Comparison of ENCODE assay signal across 17 cellular contexts in the genomic region with DNA sequence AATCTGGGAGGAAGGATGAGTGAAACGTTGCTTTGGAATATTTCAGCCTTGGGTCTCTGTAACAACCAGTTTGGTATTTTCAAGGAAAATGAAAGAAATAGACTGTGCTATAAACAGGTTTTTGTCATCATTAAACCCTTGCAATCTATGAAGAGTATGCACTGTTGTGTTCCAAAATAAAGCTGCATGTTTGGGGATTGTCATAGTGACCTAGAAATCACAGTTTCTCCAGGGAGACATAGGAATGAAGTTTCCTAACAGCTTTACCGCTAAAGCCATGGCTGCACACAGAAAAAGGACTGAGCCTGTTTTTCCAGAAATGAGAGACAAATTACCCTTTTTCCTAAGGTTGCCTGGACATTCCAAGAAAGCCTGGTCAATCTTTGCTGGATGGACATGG.
A peak's percentile ranks its signal among the peaks of the same experiment; 100 is the strongest.
DNase-seq lines count a peak whose midpoint lies in the region; ATAC-seq and TF ChIP-seq lines count a peak whose summit lies in the region.
"Had no signal": no experiment of that assay in that cellular context is flagged by ENCODE, and none has a peak within 500 bp of the region (broad histone marks: within the 10 kb centered on the region; RNA-seq: fewer than 3 reads in every experiment).

No MANE protein-coding gene starts in this region.

- in situ Hi-C loops in mammary epithelial cell (cut with MboI; ENCODE audit: low sequenced_read_pairs in 2 of 2): no loop called here
- in situ Hi-C loops in gastrocnemius medialis (cut with MboI; ENCODE audit: low sequenced_read_pairs in 4 of 4): no loop called here

- WGBS in mammary epithelial cell (ENCODE audit: low coverage, missing lambda C conversion rate): 5% methylated on average over 2 of the region's 2 CpGs
- 36 to 62% (median 47%) methylated on average over 2 of the region's 2 CpGs for WGBS in heart left ventricle, 4 donors

- H3K27me3 ChIP-seq in breast epithelium (no peaks in the 10 kb centered on the region), mammary epithelial cell (ENCODE audit: insufficient read depth, low read length) (no peaks in the 10 kb centered on the region), heart left ventricle (no peaks in the 10 kb centered on the region), gastrocnemius medialis (no peaks in the 10 kb centered on the region)

- TF ChIP-seq POLR2A in breast epithelium (IDR thresholded peaks at IDR 0.05) (peak; percentile 14), heart left ventricle (IDR thresholded peaks at IDR 0.05) (no peak), gastrocnemius medialis (IDR thresholded peaks at IDR 0.05) (no peak)

- intact Hi-C loops in breast epithelium (cut with DNase I; ENCODE audit: low total_unique reads) (no loop called here), mammary epithelial cell (cut with micrococcal nuclease) (no loop called here), heart left ventricle (cut with DNase I) (no loop called here), gastrocnemius medialis (cut with DNase I; ENCODE audit: low total_unique reads) (no loop called here)

- H3K27ac ChIP-seq in breast epithelium: peak overlapping the region; percentile 89 to 90
- no peak overlapping the region for H3K27ac ChIP-seq in mammary epithelial cell (ENCODE audit: insufficient read depth, low read depth, low read length)
- H3K27ac ChIP-seq in heart left ventricle: peak overlapping the region in 3 of 12 donors; percentile 11 to 54 (median 15)
- H3K27ac ChIP-seq in gastrocnemius medialis: peak overlapping the region in 1 of 4 donors; percentile 49
- H3K27ac ChIP-seq: 22Rv1, C4-2B had no signal

- peak overlapping the region in 2 of 3 donors; percentile 38 to 50 for H3K4me3 ChIP-seq in breast epithelium
- H3K4me3 ChIP-seq in mammary epithelial cell (replicated peaks in 1 of 3; ENCODE audit: insufficient read depth in 1 of 3, low read depth in 2 of 3, low read length in 3 of 3): no peak overlapping the region
- peak overlapping the region in 3 of 12 donors; percentile 15 to 44 (median 39) for H3K4me3 ChIP-seq in heart left ventricle
- H3K4me3 ChIP-seq in gastrocnemius medialis: no peak overlapping the region
- H3K4me3 ChIP-seq: prostate gland had no signal

- no peak overlapping the region for H3K9ac ChIP-seq in mammary epithelial cell (ENCODE audit: insufficient read depth, low read length)

- dilution Hi-C loops in mammary epithelial cell (cut with HindIII; ENCODE audit: low sequenced_read_pairs): no loop called here

- no peak for DNase-seq in breast epithelium (ENCODE audit: low spot score in 2 of 2)
- no peak for DNase-seq in mammary epithelial cell
- DNase-seq in heart left ventricle: no peak
- DNase-seq in gastrocnemius medialis: no peak
- DNase-seq in GM10248 (ENCODE audit: extremely low spot score): no peak
- DNase-seq in cerebellar cortex (ENCODE audit: low spot score): no peak
- DNase-seq: activated CD4-positive, alpha-beta T cell treated with anti-CD3 and anti-CD28 coated beads for 36 hours; activated gamma-delta T cell treated with Interleukin-2 at 50 U/mL for 16 hours; DMS153; naive thymus-derived CD4-positive, alpha-beta T cell; NCI-H2107; T1000 had no signal

- H3K4me1 ChIP-seq in breast epithelium (peaks cover 5 to 6% of the 10 kb centered on the region in 2 donors), mammary epithelial cell (ENCODE audit: insufficient read depth, low read length) (peaks cover 23% of the 10 kb centered on the region), heart left ventricle (peaks cover 0 to 31% (median 0%) of the 10 kb centered on the region in 12 donors), gastrocnemius medialis (no peaks in the 10 kb centered on the region)
- H3K4me1 ChIP-seq: prostate gland had no signal

- no peaks in the 10 kb centered on the region for H3K9me3 ChIP-seq in breast epithelium
- H3K9me3 ChIP-seq in mammary epithelial cell (replicated peaks; ENCODE audit: insufficient read depth, low read length): no peaks in the 10 kb centered on the region
- H3K9me3 ChIP-seq in heart left ventricle: no peaks in the 10 kb centered on the region
- H3K9me3 ChIP-seq in gastrocnemius medialis: no peaks in the 10 kb centered on the region
- H3K9me3 ChIP-seq: prostate gland had no signal

- H3K79me2 ChIP-seq in mammary epithelial cell (ENCODE audit: insufficient read depth, low read length): no peaks in the 10 kb centered on the region

- H2AFZ ChIP-seq in mammary epithelial cell (ENCODE audit: low read depth, low read length): no peak overlapping the region

- POLR2A ChIA-PET in GM10248 (lab: Yijun Ruan, JAX): no interaction called here

- CTCF ChIA-PET in mammary epithelial cell (lab: Charles Lee; ENCODE audit: low non-redundant PET): no interaction called here
- CTCF ChIA-PET in GM10248 (lab: Yijun Ruan, JAX): no interaction called here

- peak; percentile 52 to 76 (median 60) for ATAC-seq in heart left ventricle
- peak; percentile 59 to 62 for ATAC-seq in gastrocnemius medialis
- no peak for ATAC-seq in GM21515 (IDR thresholded peaks at IDR 0.05; ENCODE audit: unreplicated experiment)
- ATAC-seq in GM21381 (IDR thresholded peaks at IDR 0.05; ENCODE audit: unreplicated experiment): no peak
- ATAC-seq: activated CD4-positive, alpha-beta T cell treated with anti-CD3 and anti-CD28 coated beads for 36 hours; naive thymus-derived CD4-positive, alpha-beta T cell had no signal

- no peaks in the 10 kb centered on the region for H4K20me1 ChIP-seq in mammary epithelial cell (ENCODE audit: insufficient read depth, low read length)

- no peak overlapping the region for H3K4me2 ChIP-seq in mammary epithelial cell (ENCODE audit: insufficient read depth, low read depth, low read length)

- H3K36me3 ChIP-seq in breast epithelium: no peaks in the 10 kb centered on the region
- H3K36me3 ChIP-seq in mammary epithelial cell (ENCODE audit: insufficient read depth, low read length): no peaks in the 10 kb centered on the region
- no peaks in the 10 kb centered on the region for H3K36me3 ChIP-seq in heart left ventricle
- H3K36me3 ChIP-seq in gastrocnemius medialis: no peaks in the 10 kb centered on the region
- H3K36me3 ChIP-seq: prostate gland had no signal

- no peak for TF ChIP-seq CTCF in breast epithelium (IDR thresholded peaks at IDR 0.05)
- TF ChIP-seq CTCF in mammary epithelial cell (conservative IDR thresholded peaks at IDR 0.05 in 1 of 2, IDR thresholded peaks at IDR 0.05 in 1 of 2; ENCODE audit: extremely low read depth in 1 of 2, insufficient read depth in 1 of 2, low read depth in 1 of 2, low read length in 2 of 2): no peak
- TF ChIP-seq CTCF in heart left ventricle (IDR thresholded peaks at IDR 0.05): no peak
- no peak for TF ChIP-seq CTCF in gastrocnemius medialis (IDR thresholded peaks at IDR 0.05 in 4 of 5, conservative IDR thresholded peaks at IDR 0.05 in 1 of 5)
- TF ChIP-seq CTCF in GM10248 (IDR thresholded peaks at IDR 0.05; ENCODE audit: control extremely low read depth, extremely low read depth, low read depth, missing control alignments): no peak

- no TSS peak for BruUV-seq in mammary epithelial cell (replicated peaks; lab: Mats Ljungman, UMichigan)

Comparison
In these comparisons a context has a peak if more than half of its experiments do, and no peak if none do; other contexts are left out.
1. H3K4me3 ChIP-seq: peak in breast epithelium (2 of 3); none in mammary epithelial cell (0 of 3) and gastrocnemius medialis (0 of 4).
2. ATAC-seq: peak in heart left ventricle (4 of 4) and gastrocnemius medialis (2 of 2); none in GM21515 (single experiment) and GM21381 (single experiment).